20 cellular contexts compared by ENCODE assay signal in the genomic region with DNA sequence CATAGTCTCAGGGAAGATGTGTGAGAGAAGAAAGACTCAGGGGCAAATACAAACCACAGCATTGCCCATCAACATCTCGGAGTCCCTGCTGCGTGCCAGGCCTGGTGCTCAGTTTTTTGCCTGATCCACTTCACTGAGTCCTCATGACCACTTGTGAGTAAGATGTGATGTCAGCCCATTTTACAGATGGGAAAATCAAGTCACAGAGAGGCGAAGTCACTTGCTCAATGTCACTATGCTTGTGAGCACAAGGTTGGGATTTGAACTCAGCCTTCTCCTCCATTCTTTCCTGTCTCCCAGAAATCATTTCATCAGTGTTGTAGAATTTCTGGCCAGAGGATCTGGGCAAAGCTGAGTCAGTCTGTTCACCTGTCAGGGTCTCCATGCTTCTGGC. TPM values are rescaled to one million over a fixed set of nuclear protein-coding genes. Genes with fewer than 3 reads are reported as not detected.
"Had no signal": no experiment of that assay in that cellular context is flagged by ENCODE, and none has a peak within 500 bp of the region (broad histone marks: within the 10 kb centered on the region; RNA-seq: fewer than 3 reads in every experiment).

No MANE protein-coding gene starts in this region.

- H3K36me3 ChIP-seq: adrenal gland, ascending aorta, colonic mucosa, heart left ventricle, thoracic aorta, upper lobe of left lung had no signal

- H3K9me3 Mint-ChIP-seq: stimulated activated naive B cell treated with anti-CD40 and anti-IgM and Interleukin-4, amounts not matched to agents 10 μg/mL and 1 μg/mL and 100 μg/mL, for 72 hours; T-cell; T-helper 2 cell treated with Interferon-gamma antibody and Interleukin-4, amounts not matched to agents 5 μg/mL and 100 μg/mL, for 36 hours had no signal

- H3K27ac Mint-ChIP-seq: activated naive CD8-positive, alpha-beta T cell; T-cell; T-helper 2 cell treated with Interferon-gamma antibody and Interleukin-4, amounts not matched to agents 5 μg/mL and 100 μg/mL, for 36 hours had no signal

- H3K4me3 Mint-ChIP-seq: activated naive CD8-positive, alpha-beta T cell; stimulated activated naive B cell treated with anti-CD40 and anti-IgM and Interleukin-4, amounts not matched to agents 10 μg/mL and 1 μg/mL and 100 μg/mL, for 72 hours; T-cell; T-helper 2 cell treated with Interferon-gamma antibody and Interleukin-4, amounts not matched to agents 5 μg/mL and 100 μg/mL, for 36 hours had no signal

- H3K4me1 ChIP-seq: colonic mucosa had no signal

- H3K9me3 ChIP-seq: adrenal gland, ascending aorta, colonic mucosa, heart left ventricle, thoracic aorta, upper lobe of left lung had no signal

- H3K36me3 Mint-ChIP-seq: activated naive CD8-positive, alpha-beta T cell; stimulated activated naive B cell treated with anti-CD40 and anti-IgM and Interleukin-4, amounts not matched to agents 10 μg/mL and 1 μg/mL and 100 μg/mL, for 72 hours; T-cell had no signal

- DNase-seq: activated CD4-positive, alpha-beta T cell treated with anti-CD3 and anti-CD28 coated beads for 1 hour; activated T-cell treated with anti-CD3 and anti-CD28 coated beads, Interleukin-2, amount 50 U/mL, for 1 hour; central memory CD4-positive, alpha-beta T cell; colonic mucosa; heart left ventricle; left cardiac atrium; stimulated activated CD4-positive, alpha-beta T cell treated with anti-CD3 and anti-CD28 coated beads, Interleukin-2, amount 100 ng/mL, for 48 hours; stimulated activated CD8-positive, alpha-beta memory T cell treated with anti-CD3 and anti-CD28 coated beads, Interleukin-4, amount 100 ng/mL, for 48 hours; stimulated activated naive B cell treated with anti-CD40 and anti-IgM and Interleukin-4, amounts not matched to agents 10 μg/mL and 1 μg/mL and 100 μg/mL, for 72 hours; T-cell; upper lobe of left lung had no signal

- H3K4me3 ChIP-seq: adrenal gland, ascending aorta, colonic mucosa, heart left ventricle, thoracic aorta, upper lobe of left lung had no signal

- H3K27ac ChIP-seq: ascending aorta, colonic mucosa, heart left ventricle, thoracic aorta, upper lobe of left lung, VCaP had no signal

RNA-seq across cellular contexts. Expression of gene PSD2, which starts 34.6 kb away (rescaled TPM):
- total RNA-seq: ascending aorta, epithelial cell of proximal tubule, fibroblast of villous mesenchyme had no signal
- polyA plus RNA-seq: liver had no signal
